23 cellular contexts compared by ENCODE assay signal in genomic region chr1:32969556-32969955, GRCh38. TPM values are rescaled to one million over a fixed set of nuclear protein-coding genes. Genes with fewer than 3 reads are reported as not detected.
A peak's percentile ranks its signal among the peaks of the same experiment; 100 is the strongest.
DNase-seq lines count a peak whose midpoint lies in the region; ATAC-seq, FAIRE-seq and TF ChIP-seq lines count a peak whose summit lies in the region.
"Had no signal": no experiment of that assay in that cellular context is flagged by ENCODE, and none has a peak within 500 bp of the region (broad histone marks: within the 10 kb centered on the region; RNA-seq: fewer than 3 reads in every experiment).

No MANE protein-coding gene starts in this region.

- H3K4me1 ChIP-seq in keratinocyte (ENCODE audit: control insufficient read depth, extremely low read depth, insufficient read depth, low read length): peaks cover 27% of the 10 kb centered on the region

- DNase-seq in ELR (ENCODE audit: low read depth): peak; percentile 17
- peak; percentile 19 for DNase-seq in NCI-H2196 (lab: John Stamatoyannopoulos, UW; ENCODE audit: unreplicated experiment)
- DNase-seq in astrocyte of the cerebellum (ENCODE audit: low read depth): peak; percentile 52
- DNase-seq in keratinocyte (ENCODE audit: low read depth, low spot score): peak; percentile 59
- no peak for DNase-seq in stimulated activated CD4-positive, alpha-beta T cell treated with anti-CD3 and anti-CD28 coated beads, Interleukin-4, amount 100 ng/mL, for 1 hour
- DNase-seq: activated naive CD8-positive, alpha-beta T cell treated with anti-CD3 and anti-CD28 coated beads for 36 hours; AML-193; dermis blood vessel endothelial cell; GF-D8; H7; NCI-H1048; NCI-H2081 treated with DMSO at 0.1 percent for 48 hours; NCI-H524 treated with DMSO at 0.1 percent for 48 hours; posterior cingulate gyrus; SHP77; stimulated activated CD4-positive, alpha-beta T cell treated with anti-CD3 and anti-CD28 coated beads, Interleukin-1b, Interleukin-23, amount 100 ng/mL, for 48 hours; stimulated activated naive CD8-positive, alpha-beta T cell treated with anti-CD3 and anti-CD28 coated beads, Interleukin-15, Interleukin-2, amounts not matched to agents 100 U/mL and 50 U/mL, for 24 hours had no signal

- H3K36me3 ChIP-seq in keratinocyte (ENCODE audit: control insufficient read depth in 2 of 2, extremely low read depth in 1 of 2, insufficient read depth in 2 of 2, low read length in 2 of 2): no peaks in the 10 kb centered on the region
- H3K36me3 ChIP-seq: tibial nerve had no signal

- no peaks in the 10 kb centered on the region for H4K20me1 ChIP-seq in keratinocyte (ENCODE audit: control insufficient read depth, extremely low read depth, insufficient read depth, low read length)

- H3K4me3 ChIP-seq in astrocyte of the cerebellum (ENCODE audit: low read depth, low read length) (no peak overlapping the region), keratinocyte (ENCODE audit: control insufficient read depth in 2 of 3, extremely low read depth in 1 of 3, insufficient read depth in 2 of 3, low read depth in 1 of 3, low read length in 3 of 3) (no peak overlapping the region)
- H3K4me3 ChIP-seq: GM12878, tibial nerve had no signal

- no peak overlapping the region for H2AFZ ChIP-seq in keratinocyte (ENCODE audit: control insufficient read depth, low read length)

- H3K9ac ChIP-seq in keratinocyte (ENCODE audit: control insufficient read depth, extremely low read depth, insufficient read depth, low read length): no peak overlapping the region

- no peak overlapping the region for H3K4me2 ChIP-seq in keratinocyte (ENCODE audit: control insufficient read depth, extremely low read depth, insufficient read depth, low read depth, low read length)

- ATAC-seq in HG03095 (IDR thresholded peaks at IDR 0.05; ENCODE audit: unreplicated experiment) (no peak), GM19397 (IDR thresholded peaks at IDR 0.05; ENCODE audit: unreplicated experiment) (no peak), GM18519 (IDR thresholded peaks at IDR 0.05; ENCODE audit: low FRiP score, unreplicated experiment) (no peak)
- ATAC-seq: GM12878; natural killer cell treated with Interleukin-12 subunit alpha and Interleukin-12 subunit beta and Interleukin-15 and Interleukin-18, amount 100 ng/mL, for 72 hours; stimulated activated naive CD8-positive, alpha-beta T cell treated with anti-CD3 and anti-CD28 coated beads, Interleukin-15, Interleukin-2, amounts not matched to agents 100 U/mL and 50 U/mL, for 24 hours had no signal

- peak; percentile 98 for FAIRE-seq in keratinocyte (lab: Jason Lieb, UNC)
- FAIRE-seq: GM12878 had no signal

- in situ Hi-C loops in astrocyte of the cerebellum (cut with HindIII; ENCODE audit: low sequenced_read_pairs): no loop called here

- no peaks in the 10 kb centered on the region for H3K9me1 ChIP-seq in keratinocyte (ENCODE audit: control insufficient read depth, extremely low read depth, insufficient read depth, low read length)

- no peak overlapping the region for H3K27ac ChIP-seq in keratinocyte (ENCODE audit: control insufficient read depth, insufficient read depth, low read length)
- H3K27ac ChIP-seq: tibial nerve had no signal

- no peaks in the 10 kb centered on the region for H3K79me2 ChIP-seq in keratinocyte (ENCODE audit: control insufficient read depth, insufficient read depth, low read length)

- no peaks in the 10 kb centered on the region for H3K9me3 ChIP-seq in keratinocyte (ENCODE audit: control insufficient read depth, low read depth, low read length)
- H3K9me3 ChIP-seq: tibial nerve had no signal

- dilution Hi-C loops in keratinocyte (cut with MboI; ENCODE audit: extremely low pct_ligation_motif_present, low sequenced_read_pairs): no loop called here

- no peaks in the 10 kb centered on the region for H3K27me3 ChIP-seq in keratinocyte (ENCODE audit: control insufficient read depth, extremely low read depth, insufficient read depth, low read length)
- H3K27me3 ChIP-seq: tibial nerve had no signal

- TF ChIP-seq CTCF in astrocyte of the cerebellum (IDR thresholded peaks at IDR 0.05; ENCODE audit: low read depth, low read length, missing control alignments) (no peak), keratinocyte (optimal IDR thresholded peaks at IDR 0.05 in 1 of 3, IDR thresholded peaks at IDR 0.05 in 1 of 3, conservative IDR thresholded peaks at IDR 0.05 in 1 of 3; ENCODE audit: extremely low read depth in 1 of 3, insufficient read depth in 2 of 3, low read length in 3 of 3) (no peak)

RNA-seq across cellular contexts. Expression of gene RNF19B, which starts 4.9 kb away (rescaled TPM):
- 31.8 to 48.3 TPM (median 33.5 TPM) in 3 replicates for polyA plus RNA-seq in keratinocyte
- polyA plus RNA-seq in keratinocyte (2011; ENCODE audit: low read depth): 18.9 TPM
- polyA plus RNA-seq in keratinocyte (2011; cell fraction: cytosol; rRNA removed): 31.1 and 31.5 TPM in 2 replicates
- 26.6 and 29.0 TPM in 2 replicates for polyA plus RNA-seq in keratinocyte (2011; cell fraction: nucleus; rRNA removed)
- 31.3 and 36.7 TPM in 2 replicates for polyA plus RNA-seq in keratinocyte (2012; ENCODE audit: low replicate concordance)
- 31.8 to 54.8 TPM (median 49.1 TPM) in 3 replicates for polyA minus RNA-seq in keratinocyte
- 45.1 TPM for polyA minus RNA-seq in keratinocyte (2011; cell fraction: cytosol; rRNA and poly(A)+ RNA removed)
- 20.4 and 24.8 TPM in 2 replicates for polyA minus RNA-seq in keratinocyte (2011; cell fraction: nucleus; rRNA and poly(A)+ RNA removed)
